ENCODE assay signal across 9 cellular contexts in the genomic region with DNA sequence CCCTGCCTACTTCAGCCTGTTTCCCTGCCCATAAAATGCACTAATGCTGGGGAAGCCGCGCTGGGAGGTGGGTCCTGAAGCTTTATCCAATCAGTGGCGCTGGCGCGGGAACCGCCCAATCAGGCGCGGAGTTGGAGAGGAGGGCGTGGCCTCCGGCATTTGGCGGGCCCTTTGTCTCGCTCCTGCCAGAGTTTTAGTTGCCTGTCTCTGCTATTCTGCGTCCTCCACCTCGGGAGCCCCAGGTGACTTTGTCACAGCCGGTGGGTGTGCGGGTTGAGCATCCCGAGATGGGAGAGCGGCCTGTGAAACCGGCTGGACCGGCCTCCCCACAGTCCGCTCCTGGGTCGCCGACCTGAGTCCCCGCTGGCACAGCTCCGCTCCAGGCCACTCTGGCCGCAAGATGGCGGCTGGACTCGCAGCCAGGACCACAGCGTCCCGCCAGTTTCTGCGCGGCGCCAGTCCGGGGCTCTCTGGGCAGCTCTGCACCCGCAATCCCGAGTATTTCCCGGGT. TPM values are rescaled to one million over a fixed set of nuclear protein-coding genes. Genes with fewer than 3 reads are reported as not detected.
DNase-seq lines count a peak whose midpoint lies in the region; ATAC-seq, FAIRE-seq and TF ChIP-seq lines count a peak whose summit lies in the region.
"Had no signal": no experiment of that assay in that cellular context is flagged by ENCODE, and none has a peak within 500 bp of the region (broad histone marks: within the 10 kb centered on the region; RNA-seq: fewer than 3 reads in every experiment).

No MANE protein-coding gene starts in this region.

- no peaks in the 10 kb centered on the region for H3K27me3 ChIP-seq in H9 (ENCODE audit: insufficient read depth, low read length)
- H3K27me3 ChIP-seq in keratinocyte (ENCODE audit: control insufficient read depth, extremely low read depth, insufficient read depth, low read length) = no peaks in the 10 kb centered on the region
- no peaks in the 10 kb centered on the region for H3K27me3 ChIP-seq in smooth muscle cell (ENCODE audit: low read depth)

- H3K4me3 ChIP-seq in cardiac fibroblast (replicated peaks in 1 of 2; ENCODE audit: low read depth in 2 of 2, low read length in 2 of 2) = peak overlapping the region; percentile 48 to 51
- peak overlapping the region in 1 of 3 experiments; percentile 15 for H3K4me3 ChIP-seq in keratinocyte (ENCODE audit: control insufficient read depth in 2 of 3, extremely low read depth in 1 of 3, insufficient read depth in 2 of 3, low read depth in 1 of 3, low read length in 3 of 3)
- peak overlapping the region; percentile 52 for H3K4me3 ChIP-seq in smooth muscle cell

- H3K79me2 ChIP-seq in H9 (ENCODE audit: insufficient read depth, low read length) (no peaks in the 10 kb centered on the region), keratinocyte (ENCODE audit: control insufficient read depth, insufficient read depth, low read length) (no peaks in the 10 kb centered on the region), smooth muscle cell (ENCODE audit: low read depth) (no peaks in the 10 kb centered on the region)

- H2AK5ac ChIP-seq in H9 (ENCODE audit: insufficient read length, low read length) = no peak overlapping the region

- H3K27ac Mint-ChIP-seq in H9 = peak overlapping the region; percentile 89 to 97 (median 90); a peak in 6 of 7 replicates
- no peak overlapping the region for H3K27ac Mint-ChIP-seq in activated B cell treated with CpG ODN at 0.5 μM for 24 hours

- H3K36me3 ChIP-seq in keratinocyte (ENCODE audit: control insufficient read depth in 2 of 2, extremely low read depth in 1 of 2, insufficient read depth in 2 of 2, low read length in 2 of 2) = no peaks in the 10 kb centered on the region
- H3K36me3 ChIP-seq in smooth muscle cell (ENCODE audit: low read depth) = no peaks in the 10 kb centered on the region

- H3K4me2 ChIP-seq in H9 (ENCODE audit: insufficient read depth, insufficient read length, low read length) (peak overlapping the region; percentile 35), keratinocyte (ENCODE audit: control insufficient read depth, extremely low read depth, insufficient read depth, low read depth, low read length) (no peak overlapping the region), smooth muscle cell (peak overlapping the region; percentile 87)

- no CpG with 5 or more reads among the region's 37 CpGs for WGBS in H9 (ENCODE audit: extremely low coverage, insufficient read length, low lambda C conversion rate)
- 20% methylated on average over 37 of the region's 37 CpGs for WGBS in smooth muscle cell (ENCODE audit: low lambda C conversion rate)

- intact Hi-C loops in activated B cell treated with CpG ODN at 0.5 μM for 24 hours (cut with micrococcal nuclease) = no loop called here

- peak overlapping the region; percentile 81 for H4K5ac ChIP-seq in H9 (ENCODE audit: insufficient read length, low read depth, low read length)

- H3K9me3 ChIP-seq in H9 (ENCODE audit: control insufficient read depth, low read depth, low read length) = no peaks in the 10 kb centered on the region
- H3K9me3 ChIP-seq in keratinocyte (ENCODE audit: control insufficient read depth, low read depth, low read length) = peaks cover 5% of the 10 kb centered on the region
- no peaks in the 10 kb centered on the region for H3K9me3 ChIP-seq in smooth muscle cell (replicated peaks; ENCODE audit: low read depth)

- peaks cover 3% of the 10 kb centered on the region for H3K79me1 ChIP-seq in H9 (ENCODE audit: insufficient read depth, low read depth, low read length, poor library complexity, severe bottlenecking)

- no peaks in the 10 kb centered on the region for H4K20me1 ChIP-seq in H9 (ENCODE audit: control insufficient read depth, insufficient read depth, insufficient read length)
- no peaks in the 10 kb centered on the region for H4K20me1 ChIP-seq in keratinocyte (ENCODE audit: control insufficient read depth, extremely low read depth, insufficient read depth, low read length)
- H4K20me1 ChIP-seq in smooth muscle cell (ENCODE audit: low read depth) = no peaks in the 10 kb centered on the region

- no peak overlapping the region for H3K23ac ChIP-seq in H9 (ENCODE audit: insufficient read length, low read depth, low read length)

- dilution Hi-C loops in keratinocyte (cut with MboI; ENCODE audit: extremely low pct_ligation_motif_present, low sequenced_read_pairs) = no loop called here

- H2BK120ac ChIP-seq in H9 (ENCODE audit: low read depth, low read length, poor library complexity, severe bottlenecking) = peak overlapping the region; percentile 100

- H3K9ac ChIP-seq in H9 (ENCODE audit: extremely low read depth, insufficient read length, low read length) = peak overlapping the region; percentile 96
- no peak overlapping the region for H3K9ac ChIP-seq in keratinocyte (ENCODE audit: control insufficient read depth, extremely low read depth, insufficient read depth, low read length)
- no peak overlapping the region for H3K9ac ChIP-seq in smooth muscle cell (ENCODE audit: low read depth)

- no peak overlapping the region for H2BK12ac ChIP-seq in H9 (ENCODE audit: insufficient read length, low read depth, low read length)

- H3K4me1 ChIP-seq in H9 (ENCODE audit: insufficient read depth, low read length) = no peaks in the 10 kb centered on the region
- H3K4me1 ChIP-seq in keratinocyte (ENCODE audit: control insufficient read depth, extremely low read depth, insufficient read depth, low read length) = no peaks in the 10 kb centered on the region
- H3K4me1 ChIP-seq in smooth muscle cell (ENCODE audit: low read depth) = no peaks in the 10 kb centered on the region

- ATAC-seq in activated B cell treated with CpG ODN at 0.5 μM for 24 hours (ENCODE audit: low read depth) (peak; percentile 100), GM18870 (IDR thresholded peaks at IDR 0.05; ENCODE audit: unreplicated experiment) (no peak), HG02885 (IDR thresholded peaks at IDR 0.05; ENCODE audit: poor library complexity, unreplicated experiment) (no peak)

- H3K27ac ChIP-seq in H9 (ENCODE audit: insufficient read length, low read depth, low read length) (peak overlapping the region; percentile 65), keratinocyte (ENCODE audit: control insufficient read depth, insufficient read depth, low read length) (no peak overlapping the region), smooth muscle cell (ENCODE audit: low read depth) (no peak overlapping the region)
- H3K27ac ChIP-seq: epithelial cell of prostate had no signal

- peak overlapping the region; percentile 74 to 82 for H3K4me3 Mint-ChIP-seq in H9
- H3K4me3 Mint-ChIP-seq in activated B cell treated with CpG ODN at 0.5 μM for 24 hours = peak overlapping the region; percentile 76

- POLR2A ChIA-PET in activated B cell treated with CpG ODN at 0.5 μM for 24 hours (lab: Charles Lee) = interaction anchor here (1.0 kb wide), 2 partner anchors 31 to 150 kb away, joined by 3 to 5 read pairs; a partner anchor contains a TSS

- H3K36me3 Mint-ChIP-seq in H9 (ENCODE audit: insufficient read depth in 1 of 3, low read depth in 3 of 3) (peaks cover 5 to 12% (median 6%) of the 10 kb centered on the region in 3 experiments; a peak in 6 of 7 replicates), activated B cell treated with CpG ODN at 0.5 μM for 24 hours (ENCODE audit: low read depth) (no peaks in the 10 kb centered on the region)

- no peak for FAIRE-seq in keratinocyte (lab: Jason Lieb, UNC)

- H2AFZ ChIP-seq in H9 (ENCODE audit: low read length) = no peak overlapping the region
- H2AFZ ChIP-seq in keratinocyte (ENCODE audit: control insufficient read depth, low read length) = peak overlapping the region; percentile 22
- H2AFZ ChIP-seq in smooth muscle cell (ENCODE audit: low read depth) = peak overlapping the region; percentile 82

- no peak for TF ChIP-seq CTCF in H9 (conservative IDR thresholded peaks at IDR 0.05)
- TF ChIP-seq CTCF in activated B cell treated with CpG ODN at 0.5 μM for 24 hours (IDR thresholded peaks at IDR 0.05) = no peak
- TF ChIP-seq CTCF in cardiac fibroblast (IDR thresholded peaks at IDR 0.05; ENCODE audit: low read depth, low read length) = no peak
- TF ChIP-seq CTCF in keratinocyte (optimal IDR thresholded peaks at IDR 0.05 in 1 of 3, IDR thresholded peaks at IDR 0.05 in 1 of 3, conservative IDR thresholded peaks at IDR 0.05 in 1 of 3; ENCODE audit: extremely low read depth in 1 of 3, insufficient read depth in 2 of 3, low read length in 3 of 3) = no peak
- no peak for TF ChIP-seq CTCF in smooth muscle cell (IDR thresholded peaks at IDR 0.05; ENCODE audit: borderline replicate concordance, insufficient read depth, poor library complexity, severe bottlenecking)

- peak overlapping the region; percentile 100 for H3K18ac ChIP-seq in H9 (ENCODE audit: insufficient read length, low read depth, low read length)

- H2BK5ac ChIP-seq in H9 (ENCODE audit: insufficient read length, low read length) = peak overlapping the region; percentile 89

- peaks cover 3% of the 10 kb centered on the region for H3K23me2 ChIP-seq in H9 (ENCODE audit: insufficient read length, low read depth, low read length, poor library complexity, severe bottlenecking)

- H3T11ph ChIP-seq in H9 (ENCODE audit: low read length) = peak overlapping the region; percentile 97

- H2BK20ac ChIP-seq in H9 (ENCODE audit: low read depth, low read length, poor library complexity, severe bottlenecking) = no peak overlapping the region

- no peaks in the 10 kb centered on the region for H3F3A ChIP-seq in smooth muscle cell (ENCODE audit: low read depth)

- CTCF ChIA-PET in activated B cell treated with CpG ODN at 0.5 μM for 24 hours (lab: Charles Lee) = interaction anchor here (1.0 kb wide), 1 partner anchor 8 kb away, joined by 3 read pairs; no protein-coding TSS in a partner anchor

- no peaks in the 10 kb centered on the region for H3K9me1 ChIP-seq in keratinocyte (ENCODE audit: control insufficient read depth, extremely low read depth, insufficient read depth, low read length)

- H3K9me3 Mint-ChIP-seq in H9 = peaks cover 2 to 16% of the 10 kb centered on the region in 2 experiments; a peak in 3 of 5 replicates
- no peaks in the 10 kb centered on the region for H3K9me3 Mint-ChIP-seq in activated B cell treated with CpG ODN at 0.5 μM for 24 hours

- peak overlapping the region; percentile 99; the same call in 1 of the 2 replicates for H3K4ac ChIP-seq in H9 (ENCODE audit: low read depth, low read length)

- H4K8ac ChIP-seq in H9 (replicated peaks; ENCODE audit: insufficient read length, low read depth, low read length) = no peak overlapping the region

- H3K4me1 Mint-ChIP-seq in H9 (peaks cover 0 to 14% of the 10 kb centered on the region in 2 experiments; a peak in 2 of 4 replicates), activated B cell treated with CpG ODN at 0.5 μM for 24 hours (peaks cover 9% of the 10 kb centered on the region)

- no peak overlapping the region for H4K91ac ChIP-seq in H9 (ENCODE audit: insufficient read length, low read depth, low read length)

- H3K27me3 Mint-ChIP-seq in H9 (ENCODE audit: low read depth) (no peaks in the 10 kb centered on the region; the same call in 1 of the 2 replicates), activated B cell treated with CpG ODN at 0.5 μM for 24 hours (no peaks in the 10 kb centered on the region)

- H3K14ac ChIP-seq in H9 (ENCODE audit: insufficient read depth, low read length) = peak overlapping the region; percentile 100

- DNase-seq in H9 (peak; percentile 95), activated B cell treated with CpG ODN at 0.5 μM for 24 hours (peak; percentile 67), cardiac fibroblast (ENCODE audit: low read depth in 2 of 2) (peak; percentile 48 to 71), keratinocyte (ENCODE audit: low read depth, low spot score) (no peak), smooth muscle cell (lab: John Stamatoyannopoulos, UW; ENCODE audit: unreplicated experiment) (no peak), NCI-H128 (lab: John Stamatoyannopoulos, UW; ENCODE audit: unreplicated experiment) (no peak)

- H3K56ac ChIP-seq in H9 (ENCODE audit: insufficient read length, low read depth, low read length) = no peak overlapping the region

- H2BK15ac ChIP-seq in H9 (ENCODE audit: low read depth, low read length) = no peak overlapping the region

RNA-seq across cellular contexts. Expression of a gene that starts 30.7 kb away (rescaled TPM):
- total RNA-seq in H9 (2021) = 11.2 and 12.1 TPM in 2 replicates
- 19.5 and 19.9 TPM in 2 replicates for total RNA-seq in activated B cell treated with CpG ODN at 0.5 μM for 24 hours
- 3.4 to 5.2 TPM (median 4.4 TPM) in 3 replicates for polyA plus RNA-seq in keratinocyte
- 2.9 TPM for polyA plus RNA-seq in keratinocyte (2011; ENCODE audit: low read depth)
- 3.6 and 4.9 TPM in 2 replicates for polyA plus RNA-seq in keratinocyte (2011; cell fraction: cytosol; rRNA removed)
- polyA plus RNA-seq in keratinocyte (2011; cell fraction: nucleus; rRNA removed) = 7.2 and 8.9 TPM in 2 replicates
- polyA plus RNA-seq in keratinocyte (2012; ENCODE audit: low replicate concordance) = 2.5 and 4.1 TPM in 2 replicates
- polyA minus RNA-seq in keratinocyte = 2.1 to 6.7 TPM (median 5.9 TPM) in 3 replicates
- 2.5 TPM for polyA minus RNA-seq in keratinocyte (2011; cell fraction: cytosol; rRNA and poly(A)+ RNA removed)
- 8.7 and 11.1 TPM in 2 replicates for polyA minus RNA-seq in keratinocyte (2011; cell fraction: nucleus; rRNA and poly(A)+ RNA removed)
- total RNA-seq in smooth muscle cell = 7.8 and 9.8 TPM in 2 replicates
- polyA plus RNA-seq in smooth muscle cell = 9.2 and 10.4 TPM in 2 replicates

Comparison
In these comparisons a context has a peak if more than half of its experiments do, and no peak if none do; other contexts are left out.
1. DNase-seq: peak in H9 (single experiment), activated B cell treated with CpG ODN at 0.5 μM for 24 hours (single experiment) and cardiac fibroblast (2 of 2); none in keratinocyte (single experiment), smooth muscle cell (single experiment) and NCI-H128 (single experiment).